1 cellular context compared by ENCODE assay signal in genomic region chr6:129686941-129687627, GRCh38.
A peak's percentile ranks its signal among the peaks of the same experiment; 100 is the strongest.
TF ChIP-seq lines count a peak whose summit lies in the region.

No MANE protein-coding gene starts in this region.

TF ChIP-seq in GM12878, 131 proteins besides CTCF, POLR2A, EP300 and RAD21 (continued from another document and continues in another):
- TF ChIP-seq, protein P1, sequence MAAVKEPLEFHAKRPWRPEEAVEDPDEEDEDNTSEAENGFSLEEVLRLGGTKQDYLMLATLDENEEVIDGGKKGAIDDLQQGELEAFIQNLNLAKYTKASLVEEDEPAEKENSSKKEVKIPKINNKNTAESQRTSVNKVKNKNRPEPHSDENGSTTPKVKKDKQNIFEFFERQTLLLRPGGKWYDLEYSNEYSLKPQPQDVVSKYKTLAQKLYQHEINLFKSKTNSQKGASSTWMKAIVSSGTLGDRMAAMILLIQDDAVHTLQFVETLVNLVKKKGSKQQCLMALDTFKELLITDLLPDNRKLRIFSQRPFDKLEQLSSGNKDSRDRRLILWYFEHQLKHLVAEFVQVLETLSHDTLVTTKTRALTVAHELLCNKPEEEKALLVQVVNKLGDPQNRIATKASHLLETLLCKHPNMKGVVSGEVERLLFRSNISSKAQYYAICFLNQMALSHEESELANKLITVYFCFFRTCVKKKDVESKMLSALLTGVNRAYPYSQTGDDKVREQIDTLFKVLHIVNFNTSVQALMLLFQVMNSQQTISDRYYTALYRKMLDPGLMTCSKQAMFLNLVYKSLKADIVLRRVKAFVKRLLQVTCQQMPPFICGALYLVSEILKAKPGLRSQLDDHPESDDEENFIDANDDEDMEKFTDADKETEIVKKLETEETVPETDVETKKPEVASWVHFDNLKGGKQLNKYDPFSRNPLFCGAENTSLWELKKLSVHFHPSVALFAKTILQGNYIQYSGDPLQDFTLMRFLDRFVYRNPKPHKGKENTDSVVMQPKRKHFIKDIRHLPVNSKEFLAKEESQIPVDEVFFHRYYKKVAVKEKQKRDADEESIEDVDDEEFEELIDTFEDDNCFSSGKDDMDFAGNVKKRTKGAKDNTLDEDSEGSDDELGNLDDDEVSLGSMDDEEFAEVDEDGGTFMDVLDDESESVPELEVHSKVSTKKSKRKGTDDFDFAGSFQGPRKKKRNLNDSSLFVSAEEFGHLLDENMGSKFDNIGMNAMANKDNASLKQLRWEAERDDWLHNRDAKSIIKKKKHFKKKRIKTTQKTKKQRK (IDR thresholded peaks at IDR 0.05; ENCODE audit: low read depth, low read length): no peak
- TF ChIP-seq MTA2 (IDR thresholded peaks at IDR 0.05; ENCODE audit: low read depth): peak; percentile 53
- peak; percentile 73; the same call in 1 of the 2 replicates for TF ChIP-seq CBFB (IDR thresholded peaks at IDR 0.05; ENCODE audit: low read depth)
- TF ChIP-seq, protein P2, sequence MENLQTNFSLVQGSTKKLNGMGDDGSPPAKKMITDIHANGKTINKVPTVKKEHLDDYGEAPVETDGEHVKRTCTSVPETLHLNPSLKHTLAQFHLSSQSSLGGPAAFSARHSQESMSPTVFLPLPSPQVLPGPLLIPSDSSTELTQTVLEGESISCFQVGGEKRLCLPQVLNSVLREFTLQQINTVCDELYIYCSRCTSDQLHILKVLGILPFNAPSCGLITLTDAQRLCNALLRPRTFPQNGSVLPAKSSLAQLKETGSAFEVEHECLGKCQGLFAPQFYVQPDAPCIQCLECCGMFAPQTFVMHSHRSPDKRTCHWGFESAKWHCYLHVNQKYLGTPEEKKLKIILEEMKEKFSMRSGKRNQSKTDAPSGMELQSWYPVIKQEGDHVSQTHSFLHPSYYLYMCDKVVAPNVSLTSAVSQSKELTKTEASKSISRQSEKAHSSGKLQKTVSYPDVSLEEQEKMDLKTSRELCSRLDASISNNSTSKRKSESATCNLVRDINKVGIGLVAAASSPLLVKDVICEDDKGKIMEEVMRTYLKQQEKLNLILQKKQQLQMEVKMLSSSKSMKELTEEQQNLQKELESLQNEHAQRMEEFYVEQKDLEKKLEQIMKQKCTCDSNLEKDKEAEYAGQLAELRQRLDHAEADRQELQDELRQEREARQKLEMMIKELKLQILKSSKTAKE (IDR thresholded peaks at IDR 0.05; ENCODE audit: low read depth, poor library complexity, severe bottlenecking): peak; percentile 56
- no peak for TF ChIP-seq SMAD5 (IDR thresholded peaks at IDR 0.05; ENCODE audit: low read depth)
- TF ChIP-seq CREB1 (IDR thresholded peaks at IDR 0.05; ENCODE audit: low read depth): no peak
- TF ChIP-seq, protein P3, sequence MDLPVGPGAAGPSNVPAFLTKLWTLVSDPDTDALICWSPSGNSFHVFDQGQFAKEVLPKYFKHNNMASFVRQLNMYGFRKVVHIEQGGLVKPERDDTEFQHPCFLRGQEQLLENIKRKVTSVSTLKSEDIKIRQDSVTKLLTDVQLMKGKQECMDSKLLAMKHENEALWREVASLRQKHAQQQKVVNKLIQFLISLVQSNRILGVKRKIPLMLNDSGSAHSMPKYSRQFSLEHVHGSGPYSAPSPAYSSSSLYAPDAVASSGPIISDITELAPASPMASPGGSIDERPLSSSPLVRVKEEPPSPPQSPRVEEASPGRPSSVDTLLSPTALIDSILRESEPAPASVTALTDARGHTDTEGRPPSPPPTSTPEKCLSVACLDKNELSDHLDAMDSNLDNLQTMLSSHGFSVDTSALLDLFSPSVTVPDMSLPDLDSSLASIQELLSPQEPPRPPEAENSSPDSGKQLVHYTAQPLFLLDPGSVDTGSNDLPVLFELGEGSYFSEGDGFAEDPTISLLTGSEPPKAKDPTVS (IDR thresholded peaks at IDR 0.05; ENCODE audit: low read depth, low read length): no peak
- TF ChIP-seq CBX3 (IDR thresholded peaks at IDR 0.05; ENCODE audit: borderline replicate concordance, low read depth): no peak
- TF ChIP-seq, protein P4, sequence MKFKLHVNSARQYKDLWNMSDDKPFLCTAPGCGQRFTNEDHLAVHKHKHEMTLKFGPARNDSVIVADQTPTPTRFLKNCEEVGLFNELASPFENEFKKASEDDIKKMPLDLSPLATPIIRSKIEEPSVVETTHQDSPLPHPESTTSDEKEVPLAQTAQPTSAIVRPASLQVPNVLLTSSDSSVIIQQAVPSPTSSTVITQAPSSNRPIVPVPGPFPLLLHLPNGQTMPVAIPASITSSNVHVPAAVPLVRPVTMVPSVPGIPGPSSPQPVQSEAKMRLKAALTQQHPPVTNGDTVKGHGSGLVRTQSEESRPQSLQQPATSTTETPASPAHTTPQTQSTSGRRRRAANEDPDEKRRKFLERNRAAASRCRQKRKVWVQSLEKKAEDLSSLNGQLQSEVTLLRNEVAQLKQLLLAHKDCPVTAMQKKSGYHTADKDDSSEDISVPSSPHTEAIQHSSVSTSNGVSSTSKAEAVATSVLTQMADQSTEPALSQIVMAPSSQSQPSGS (IDR thresholded peaks at IDR 0.05; ENCODE audit: low read length): peak; percentile 58; the same call in 1 of the 2 replicates
- no peak for TF ChIP-seq TBL1XR1 (IDR thresholded peaks at IDR 0.05; ENCODE audit: low read depth, low read length)
- TF ChIP-seq RBBP5 (conservative IDR thresholded peaks at IDR 0.05): no peak
- 0 out of 2 replicates have a peak, but pooled peaks have one; percentile 30 for TF ChIP-seq TCF12 (IDR thresholded peaks at IDR 0.05; ENCODE audit: low read depth, low read length)
- TF ChIP-seq KDM1A (IDR thresholded peaks at IDR 0.05; ENCODE audit: borderline replicate concordance): no peak
- TF ChIP-seq, protein P5, sequence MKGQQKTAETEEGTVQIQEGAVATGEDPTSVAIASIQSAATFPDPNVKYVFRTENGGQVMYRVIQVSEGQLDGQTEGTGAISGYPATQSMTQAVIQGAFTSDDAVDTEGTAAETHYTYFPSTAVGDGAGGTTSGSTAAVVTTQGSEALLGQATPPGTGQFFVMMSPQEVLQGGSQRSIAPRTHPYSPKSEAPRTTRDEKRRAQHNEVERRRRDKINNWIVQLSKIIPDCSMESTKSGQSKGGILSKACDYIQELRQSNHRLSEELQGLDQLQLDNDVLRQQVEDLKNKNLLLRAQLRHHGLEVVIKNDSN (IDR thresholded peaks at IDR 0.05; ENCODE audit: borderline replicate concordance, extremely low read length, insufficient read depth, low read depth, low read length): no peak
- no peak for TF ChIP-seq ZBTB4 (CRISPR knock-in tag; IDR thresholded peaks at IDR 0.05)
- peak; percentile 32; the same call in 1 of the 2 replicates for TF ChIP-seq FOXM1 (IDR thresholded peaks at IDR 0.05; ENCODE audit: low read depth, low read length)
- peak; percentile 53; the same call in 1 of the 2 replicates for TF ChIP-seq GATAD2B (conservative IDR thresholded peaks at IDR 0.05; ENCODE audit: low read depth)
- no peak for TF ChIP-seq RCOR1 (conservative IDR thresholded peaks at IDR 0.05; ENCODE audit: low read depth, low read length)
- TF ChIP-seq EGR1 (IDR thresholded peaks at IDR 0.05; ENCODE audit: borderline replicate concordance in 1 of 2, low read depth in 2 of 2, low read length in 2 of 2): no peak
- TF ChIP-seq STAT3 (IDR thresholded peaks at IDR 0.05; ENCODE audit: low read depth, low read length): no peak
- TF ChIP-seq GABPA (IDR thresholded peaks at IDR 0.05; ENCODE audit: low read depth): no peak
- TF ChIP-seq WRNIP1 (IDR thresholded peaks at IDR 0.05; ENCODE audit: borderline replicate concordance, low read depth, low read length): no peak
- TF ChIP-seq CHD2 (IDR thresholded peaks at IDR 0.05; ENCODE audit: borderline replicate concordance, low read depth, low read length): no peak
- no peak for TF ChIP-seq MYB (IDR thresholded peaks at IDR 0.05; ENCODE audit: borderline replicate concordance, low read depth, low read length)
- no peak for TF ChIP-seq E2F4 (IDR thresholded peaks at IDR 0.05; ENCODE audit: low read depth, low read length)
- TF ChIP-seq SP1 (IDR thresholded peaks at IDR 0.05; ENCODE audit: low read depth, low read length): no peak
- TF ChIP-seq CREM (IDR thresholded peaks at IDR 0.05; ENCODE audit: low read depth): peak; percentile 49; the same call in 1 of the 2 replicates
- TF ChIP-seq, protein P6, sequence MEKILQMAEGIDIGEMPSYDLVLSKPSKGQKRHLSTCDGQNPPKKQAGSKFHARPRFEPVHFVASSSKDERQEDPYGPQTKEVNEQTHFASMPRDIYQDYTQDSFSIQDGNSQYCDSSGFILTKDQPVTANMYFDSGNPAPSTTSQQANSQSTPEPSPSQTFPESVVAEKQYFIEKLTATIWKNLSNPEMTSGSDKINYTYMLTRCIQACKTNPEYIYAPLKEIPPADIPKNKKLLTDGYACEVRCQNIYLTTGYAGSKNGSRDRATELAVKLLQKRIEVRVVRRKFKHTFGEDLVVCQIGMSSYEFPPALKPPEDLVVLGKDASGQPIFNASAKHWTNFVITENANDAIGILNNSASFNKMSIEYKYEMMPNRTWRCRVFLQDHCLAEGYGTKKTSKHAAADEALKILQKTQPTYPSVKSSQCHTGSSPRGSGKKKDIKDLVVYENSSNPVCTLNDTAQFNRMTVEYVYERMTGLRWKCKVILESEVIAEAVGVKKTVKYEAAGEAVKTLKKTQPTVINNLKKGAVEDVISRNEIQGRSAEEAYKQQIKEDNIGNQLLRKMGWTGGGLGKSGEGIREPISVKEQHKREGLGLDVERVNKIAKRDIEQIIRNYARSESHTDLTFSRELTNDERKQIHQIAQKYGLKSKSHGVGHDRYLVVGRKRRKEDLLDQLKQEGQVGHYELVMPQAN (conservative IDR thresholded peaks at IDR 0.05): 0 out of 2 replicates have a peak, but pooled peaks have one; percentile 45
- TF ChIP-seq SREBF1 (IDR thresholded peaks at IDR 0.05; ENCODE audit: low read length): no peak
- no peak for TF ChIP-seq SUZ12 (IDR thresholded peaks at IDR 0.05; ENCODE audit: unreplicated experiment)
- TF ChIP-seq JUNB (IDR thresholded peaks at IDR 0.05): no peak
- TF ChIP-seq HDAC6 (IDR thresholded peaks at IDR 0.05; ENCODE audit: unreplicated experiment): no peak
- no peak for TF ChIP-seq ZNF384 (IDR thresholded peaks at IDR 0.05; ENCODE audit: borderline replicate concordance, low read depth, low read length)
- TF ChIP-seq DPF2 (IDR thresholded peaks at IDR 0.05): peak; percentile 79
- TF ChIP-seq NR2C2 (IDR thresholded peaks at IDR 0.05; ENCODE audit: borderline replicate concordance, control insufficient read depth, insufficient read length, low read depth): no peak
- TF ChIP-seq SMC3 (IDR thresholded peaks at IDR 0.05; ENCODE audit: borderline replicate concordance, low read length): no peak
- 0 out of 2 replicates have a peak, but pooled peaks have one; percentile 17 for TF ChIP-seq ATF7 (IDR thresholded peaks at IDR 0.05; ENCODE audit: low read depth)
- TF ChIP-seq NFIC (IDR thresholded peaks at IDR 0.05; ENCODE audit: low read depth, low read length): peak; percentile 66
- TF ChIP-seq SMARCA5 (IDR thresholded peaks at IDR 0.05): no peak
- TF ChIP-seq MTA3 (IDR thresholded peaks at IDR 0.05; ENCODE audit: borderline replicate concordance, low read length): no peak
- no peak for TF ChIP-seq USF2 (IDR thresholded peaks at IDR 0.05; ENCODE audit: borderline replicate concordance, low read depth, low read length)
- no peak for TF ChIP-seq NRF1 (conservative IDR thresholded peaks at IDR 0.05; ENCODE audit: low read depth, low read length)
- TF ChIP-seq MLLT1 (IDR thresholded peaks at IDR 0.05): no peak
- no peak for TF ChIP-seq POLR2AphosphoS2 (IDR thresholded peaks at IDR 0.05; ENCODE audit: low read depth, low read length)
- no peak; the same call in 1 of the 2 replicates for TF ChIP-seq EZH2 (IDR thresholded peaks at IDR 0.05; ENCODE audit: borderline replicate concordance, control insufficient read depth, low read depth, low read length)
- TF ChIP-seq TARDBP (IDR thresholded peaks at IDR 0.05; ENCODE audit: borderline replicate concordance): no peak
- no peak for TF ChIP-seq SIN3A (IDR thresholded peaks at IDR 0.05; ENCODE audit: low read depth, low read length)
